ENCODE assay signal across 5 cellular contexts in the genomic region with DNA sequence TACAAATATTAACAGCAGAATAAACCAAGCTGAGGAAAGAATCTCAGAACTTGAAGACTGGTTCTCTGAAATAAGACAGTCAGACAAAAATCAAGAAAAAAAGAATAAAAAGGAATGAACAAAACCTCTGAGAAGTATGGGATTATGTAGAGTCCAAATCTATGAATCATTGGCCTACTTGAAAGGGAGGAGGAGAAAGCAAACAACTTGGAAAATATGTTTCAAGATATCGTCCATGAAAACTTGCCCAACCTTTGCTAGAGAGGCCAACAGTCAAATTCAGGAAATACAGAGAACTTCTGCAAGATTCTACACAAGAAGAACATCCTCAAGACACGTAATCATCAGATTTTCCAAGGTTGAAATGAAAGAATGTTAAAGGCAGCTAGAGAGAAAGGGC. TPM values are rescaled to one million over a fixed set of nuclear protein-coding genes. Genes with fewer than 3 reads are reported as not detected.
"Had no signal": no experiment of that assay in that cellular context is flagged by ENCODE, and none has a peak within 500 bp of the region (broad histone marks: within the 10 kb centered on the region; RNA-seq: fewer than 3 reads in every experiment).

No MANE protein-coding gene starts in this region.

RNA-seq across cellular contexts. Expression of a gene that starts 6.5 kb away (rescaled TPM):
- total RNA-seq: activated CD4-positive, alpha-beta memory T cell treated with anti-CD3 and anti-CD28 coated beads, Interleukin-2, amount 10 ng/mL, durations not matched to agents 7 days and 5 days; activated CD8-positive, alpha-beta memory T cell treated with anti-CD3 and anti-CD28 coated beads, Interleukin-2, amount 10 ng/mL, durations not matched to agents 7 days and 5 days; ascending aorta; body of pancreas; T-helper 2 cell treated with Interferon-gamma antibody and Interleukin-4, amounts not matched to agents 100 ng/mL and 5 ng/mL, for 36 hours had no signal
